1 cellular context compared by ENCODE assay signal in the genomic region with DNA sequence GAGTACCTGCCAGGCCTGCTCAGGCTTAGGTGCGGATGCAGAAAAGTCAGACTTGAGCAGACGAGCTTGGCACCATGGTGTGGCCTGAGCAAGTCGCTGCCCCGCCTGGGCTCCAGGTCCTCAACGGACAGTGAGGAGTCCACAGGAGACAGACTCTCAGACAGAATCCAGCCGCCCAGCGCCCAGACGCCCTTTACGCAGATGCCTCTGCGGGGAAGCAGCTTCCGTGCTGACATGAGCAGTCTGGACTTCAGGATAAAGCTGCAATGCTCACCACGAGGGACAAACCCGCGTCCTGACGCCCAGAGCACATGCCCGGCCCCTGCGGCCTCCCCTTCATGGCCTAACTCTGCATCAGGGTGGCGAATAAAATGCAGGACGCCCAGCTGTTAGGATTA.
TF ChIP-seq lines count a peak whose summit lies in the region.

No MANE protein-coding gene starts in this region.

TF ChIP-seq in HepG2, 621 proteins besides CTCF, POLR2A, EP300 and RAD21:
- TF ChIP-seq ZNF781 (CRISPR knock-in tag; IDR thresholded peaks at IDR 0.05; ENCODE audit: borderline replicate concordance, not compliant biosample characterization) (no peak), ZBTB38 (CRISPR knock-in tag; IDR thresholded peaks at IDR 0.05) (0 out of 2 replicates have a peak, but pooled peaks have one; percentile 25)
TF ChIP-seq in HepG2: peak in this region for 1.
